In the genomic region with DNA sequence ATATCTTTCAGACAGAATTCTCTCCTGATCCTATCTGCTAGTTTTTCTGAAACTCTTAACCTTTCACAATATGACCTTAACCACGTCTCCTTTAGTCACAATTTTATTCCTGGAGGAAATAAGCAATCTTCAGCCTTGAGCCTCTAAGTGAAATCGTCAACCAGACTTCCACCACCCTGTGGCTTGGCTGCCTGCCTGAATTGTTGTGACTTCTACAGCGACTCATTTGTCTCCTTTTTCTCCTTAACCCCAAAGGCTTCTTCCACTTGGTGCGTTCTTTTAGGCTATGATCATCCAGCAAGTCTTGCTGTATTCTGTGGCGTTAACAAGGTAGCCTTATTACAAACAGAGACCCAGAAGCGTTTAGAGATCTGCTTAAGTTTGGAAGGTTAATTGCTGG, we compare ENCODE assay signal across 1 cellular context.
TF ChIP-seq lines count a peak whose summit lies in the region.

No MANE protein-coding gene starts in this region.

TF ChIP-seq in GM23338, 12 proteins besides CTCF, POLR2A, EP300 and RAD21 (continued from another document):
- TF ChIP-seq, protein P1, sequence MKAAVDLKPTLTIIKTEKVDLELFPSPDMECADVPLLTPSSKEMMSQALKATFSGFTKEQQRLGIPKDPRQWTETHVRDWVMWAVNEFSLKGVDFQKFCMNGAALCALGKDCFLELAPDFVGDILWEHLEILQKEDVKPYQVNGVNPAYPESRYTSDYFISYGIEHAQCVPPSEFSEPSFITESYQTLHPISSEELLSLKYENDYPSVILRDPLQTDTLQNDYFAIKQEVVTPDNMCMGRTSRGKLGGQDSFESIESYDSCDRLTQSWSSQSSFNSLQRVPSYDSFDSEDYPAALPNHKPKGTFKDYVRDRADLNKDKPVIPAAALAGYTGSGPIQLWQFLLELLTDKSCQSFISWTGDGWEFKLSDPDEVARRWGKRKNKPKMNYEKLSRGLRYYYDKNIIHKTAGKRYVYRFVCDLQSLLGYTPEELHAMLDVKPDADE (IDR thresholded peaks at IDR 0.05): no peak
- TF ChIP-seq STAT1 (IDR thresholded peaks at IDR 0.05; ENCODE audit: unreplicated experiment) (no peak), JUNB (IDR thresholded peaks at IDR 0.05; ENCODE audit: unreplicated experiment) (no peak), NANOG (IDR thresholded peaks at IDR 0.05; ENCODE audit: borderline replicate concordance) (no peak), EZH2 (IDR thresholded peaks at IDR 0.05; ENCODE audit: low read depth, unreplicated experiment) (no peak), POLR2AphosphoS5 (IDR thresholded peaks at IDR 0.05; ENCODE audit: low read depth) (no peak), EZH2phosphoT487 (IDR thresholded peaks at IDR 0.05; ENCODE audit: unreplicated experiment) (no peak)
- TF ChIP-seq, protein P2, sequence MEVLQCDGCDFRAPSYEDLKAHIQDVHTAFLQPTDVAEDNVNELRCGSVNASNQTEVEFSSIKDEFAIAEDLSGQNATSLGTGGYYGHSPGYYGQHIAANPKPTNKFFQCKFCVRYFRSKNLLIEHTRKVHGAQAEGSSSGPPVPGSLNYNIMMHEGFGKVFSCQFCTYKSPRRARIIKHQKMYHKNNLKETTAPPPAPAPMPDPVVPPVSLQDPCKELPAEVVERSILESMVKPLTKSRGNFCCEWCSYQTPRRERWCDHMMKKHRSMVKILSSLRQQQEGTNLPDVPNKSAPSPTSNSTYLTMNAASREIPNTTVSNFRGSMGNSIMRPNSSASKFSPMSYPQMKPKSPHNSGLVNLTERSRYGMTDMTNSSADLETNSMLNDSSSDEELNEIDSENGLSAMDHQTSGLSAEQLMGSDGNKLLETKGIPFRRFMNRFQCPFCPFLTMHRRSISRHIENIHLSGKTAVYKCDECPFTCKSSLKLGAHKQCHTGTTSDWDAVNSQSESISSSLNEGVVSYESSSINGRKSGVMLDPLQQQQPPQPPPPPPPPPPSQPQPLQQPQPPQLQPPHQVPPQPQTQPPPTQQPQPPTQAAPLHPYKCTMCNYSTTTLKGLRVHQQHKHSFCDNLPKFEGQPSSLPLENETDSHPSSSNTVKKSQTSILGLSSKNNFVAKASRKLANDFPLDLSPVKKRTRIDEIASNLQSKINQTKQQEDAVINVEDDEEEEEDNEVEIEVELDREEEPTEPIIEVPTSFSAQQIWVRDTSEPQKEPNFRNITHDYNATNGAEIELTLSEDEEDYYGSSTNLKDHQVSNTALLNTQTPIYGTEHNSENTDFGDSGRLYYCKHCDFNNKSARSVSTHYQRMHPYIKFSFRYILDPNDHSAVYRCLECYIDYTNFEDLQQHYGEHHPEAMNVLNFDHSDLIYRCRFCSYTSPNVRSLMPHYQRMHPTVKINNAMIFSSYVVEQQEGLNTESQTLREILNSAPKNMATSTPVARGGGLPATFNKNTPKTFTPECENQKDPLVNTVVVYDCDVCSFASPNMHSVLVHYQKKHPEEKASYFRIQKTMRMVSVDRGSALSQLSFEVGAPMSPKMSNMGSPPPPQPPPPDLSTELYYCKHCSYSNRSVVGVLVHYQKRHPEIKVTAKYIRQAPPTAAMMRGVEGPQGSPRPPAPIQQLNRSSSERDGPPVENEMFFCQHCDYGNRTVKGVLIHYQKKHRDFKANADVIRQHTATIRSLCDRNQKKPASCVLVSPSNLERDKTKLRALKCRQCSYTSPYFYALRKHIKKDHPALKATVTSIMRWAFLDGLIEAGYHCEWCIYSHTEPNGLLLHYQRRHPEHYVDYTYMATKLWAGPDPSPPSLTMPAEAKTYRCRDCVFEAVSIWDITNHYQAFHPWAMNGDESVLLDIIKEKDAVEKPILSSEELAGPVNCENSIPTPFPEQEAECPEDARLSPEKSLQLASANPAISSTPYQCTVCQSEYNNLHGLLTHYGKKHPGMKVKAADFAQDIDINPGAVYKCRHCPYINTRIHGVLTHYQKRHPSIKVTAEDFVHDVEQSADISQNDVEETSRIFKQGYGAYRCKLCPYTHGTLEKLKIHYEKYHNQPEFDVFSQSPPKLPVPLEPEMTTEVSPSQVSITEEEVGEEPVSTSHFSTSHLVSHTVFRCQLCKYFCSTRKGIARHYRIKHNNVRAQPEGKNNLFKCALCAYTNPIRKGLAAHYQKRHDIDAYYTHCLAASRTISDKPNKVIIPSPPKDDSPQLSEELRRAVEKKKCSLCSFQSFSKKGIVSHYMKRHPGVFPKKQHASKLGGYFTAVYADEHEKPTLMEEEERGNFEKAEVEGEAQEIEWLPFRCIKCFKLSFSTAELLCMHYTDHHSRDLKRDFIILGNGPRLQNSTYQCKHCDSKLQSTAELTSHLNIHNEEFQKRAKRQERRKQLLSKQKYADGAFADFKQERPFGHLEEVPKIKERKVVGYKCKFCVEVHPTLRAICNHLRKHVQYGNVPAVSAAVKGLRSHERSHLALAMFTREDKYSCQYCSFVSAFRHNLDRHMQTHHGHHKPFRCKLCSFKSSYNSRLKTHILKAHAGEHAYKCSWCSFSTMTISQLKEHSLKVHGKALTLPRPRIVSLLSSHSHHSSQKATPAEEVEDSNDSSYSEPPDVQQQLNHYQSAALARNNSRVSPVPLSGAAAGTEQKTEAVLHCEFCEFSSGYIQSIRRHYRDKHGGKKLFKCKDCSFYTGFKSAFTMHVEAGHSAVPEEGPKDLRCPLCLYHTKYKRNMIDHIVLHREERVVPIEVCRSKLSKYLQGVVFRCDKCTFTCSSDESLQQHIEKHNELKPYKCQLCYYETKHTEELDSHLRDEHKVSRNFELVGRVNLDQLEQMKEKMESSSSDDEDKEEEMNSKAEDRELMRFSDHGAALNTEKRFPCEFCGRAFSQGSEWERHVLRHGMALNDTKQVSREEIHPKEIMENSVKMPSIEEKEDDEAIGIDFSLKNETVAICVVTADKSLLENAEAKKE (CRISPR knock-in tag; IDR thresholded peaks at IDR 0.05): no peak
- TF ChIP-seq, protein P3, sequence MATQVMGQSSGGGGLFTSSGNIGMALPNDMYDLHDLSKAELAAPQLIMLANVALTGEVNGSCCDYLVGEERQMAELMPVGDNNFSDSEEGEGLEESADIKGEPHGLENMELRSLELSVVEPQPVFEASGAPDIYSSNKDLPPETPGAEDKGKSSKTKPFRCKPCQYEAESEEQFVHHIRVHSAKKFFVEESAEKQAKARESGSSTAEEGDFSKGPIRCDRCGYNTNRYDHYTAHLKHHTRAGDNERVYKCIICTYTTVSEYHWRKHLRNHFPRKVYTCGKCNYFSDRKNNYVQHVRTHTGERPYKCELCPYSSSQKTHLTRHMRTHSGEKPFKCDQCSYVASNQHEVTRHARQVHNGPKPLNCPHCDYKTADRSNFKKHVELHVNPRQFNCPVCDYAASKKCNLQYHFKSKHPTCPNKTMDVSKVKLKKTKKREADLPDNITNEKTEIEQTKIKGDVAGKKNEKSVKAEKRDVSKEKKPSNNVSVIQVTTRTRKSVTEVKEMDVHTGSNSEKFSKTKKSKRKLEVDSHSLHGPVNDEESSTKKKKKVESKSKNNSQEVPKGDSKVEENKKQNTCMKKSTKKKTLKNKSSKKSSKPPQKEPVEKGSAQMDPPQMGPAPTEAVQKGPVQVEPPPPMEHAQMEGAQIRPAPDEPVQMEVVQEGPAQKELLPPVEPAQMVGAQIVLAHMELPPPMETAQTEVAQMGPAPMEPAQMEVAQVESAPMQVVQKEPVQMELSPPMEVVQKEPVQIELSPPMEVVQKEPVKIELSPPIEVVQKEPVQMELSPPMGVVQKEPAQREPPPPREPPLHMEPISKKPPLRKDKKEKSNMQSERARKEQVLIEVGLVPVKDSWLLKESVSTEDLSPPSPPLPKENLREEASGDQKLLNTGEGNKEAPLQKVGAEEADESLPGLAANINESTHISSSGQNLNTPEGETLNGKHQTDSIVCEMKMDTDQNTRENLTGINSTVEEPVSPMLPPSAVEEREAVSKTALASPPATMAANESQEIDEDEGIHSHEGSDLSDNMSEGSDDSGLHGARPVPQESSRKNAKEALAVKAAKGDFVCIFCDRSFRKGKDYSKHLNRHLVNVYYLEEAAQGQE (IDR thresholded peaks at IDR 0.05; ENCODE audit: unreplicated experiment): no peak
